Comparison of ENCODE assay signal across 1 cellular context in the genomic region with DNA sequence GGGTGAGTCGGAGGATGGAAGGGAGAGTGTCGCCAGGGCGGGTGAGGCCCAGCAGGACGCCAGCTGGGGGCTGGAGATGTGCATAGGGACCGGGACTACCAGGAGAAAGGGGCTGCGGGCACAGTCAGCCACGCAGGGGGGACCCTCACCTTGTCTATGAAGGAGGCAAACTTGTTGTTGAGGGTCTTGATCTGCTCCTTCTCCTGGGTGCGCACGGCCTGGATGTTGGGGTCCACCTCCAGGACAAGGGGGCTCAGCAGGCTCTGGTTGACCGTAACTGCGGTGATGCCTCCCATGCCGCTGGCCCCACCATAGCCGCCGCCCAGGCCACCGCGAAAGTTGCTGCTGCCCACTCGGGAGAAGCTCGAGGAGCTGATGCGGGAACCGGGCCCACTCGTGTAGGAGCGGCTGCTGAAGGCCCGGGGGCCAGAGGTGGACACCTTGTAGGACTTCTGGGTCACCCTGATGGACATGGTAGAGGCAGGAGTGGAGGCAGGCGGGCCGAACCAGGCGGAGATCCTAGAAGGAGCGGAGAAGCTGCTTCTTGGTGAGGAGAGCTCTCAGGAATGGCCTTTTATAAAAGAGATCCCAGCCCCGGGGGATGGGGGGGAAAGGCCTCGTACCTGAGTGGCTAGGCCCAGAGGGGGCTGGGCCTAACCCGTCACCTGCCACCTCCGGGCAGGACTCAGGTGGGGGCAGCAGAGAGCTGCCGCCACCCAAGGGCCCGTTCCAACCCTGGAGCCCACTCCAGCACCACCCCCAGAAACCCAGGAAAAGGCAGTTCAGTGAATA.
A peak's percentile ranks its signal among the peaks of the same experiment; 100 is the strongest.
TF ChIP-seq lines count a peak whose summit lies in the region.
"Not testable (repeated sequence)": the region's sequence is repeated elsewhere in the genome, so short reads cannot be mapped to it uniquely, and the experiment has no call there.

A gene (minus strand): TSS at position 568 of the 792 bp plus-strand sequence. CDS start 95 bp downstream, at position 473.

TF ChIP-seq in HepG2, 621 proteins besides CTCF, POLR2A, EP300 and RAD21 (continued from another document):
- TF ChIP-seq, protein P1, sequence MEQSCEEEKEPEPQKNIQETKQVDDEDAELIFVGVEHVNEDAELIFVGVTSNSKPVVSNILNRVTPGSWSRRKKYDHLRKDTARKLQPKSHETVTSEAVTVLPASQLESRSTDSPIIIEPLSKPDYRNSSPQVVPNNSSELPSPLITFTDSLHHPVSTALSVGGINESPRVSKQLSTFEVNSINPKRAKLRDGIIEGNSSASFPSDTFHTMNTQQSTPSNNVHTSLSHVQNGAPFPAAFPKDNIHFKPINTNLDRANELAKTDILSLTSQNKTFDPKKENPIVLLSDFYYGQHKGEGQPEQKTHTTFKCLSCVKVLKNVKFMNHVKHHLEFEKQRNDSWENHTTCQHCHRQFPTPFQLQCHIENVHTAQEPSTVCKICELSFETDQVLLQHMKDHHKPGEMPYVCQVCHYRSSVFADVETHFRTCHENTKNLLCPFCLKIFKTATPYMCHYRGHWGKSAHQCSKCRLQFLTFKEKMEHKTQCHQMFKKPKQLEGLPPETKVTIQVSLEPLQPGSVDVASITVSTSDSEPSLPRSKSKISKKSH (CRISPR knock-in tag; IDR thresholded peaks at IDR 0.05; ENCODE audit: borderline replicate concordance) = peak; percentile 49
- TF ChIP-seq SOX6 (IDR thresholded peaks at IDR 0.05) = not testable (repeated sequence)
- TF ChIP-seq SOX6 (CRISPR knock-in tag; IDR thresholded peaks at IDR 0.05) (peak; percentile 55), ZFP90 (CRISPR knock-in tag; IDR thresholded peaks at IDR 0.05; ENCODE audit: borderline replicate concordance) (peak; percentile 35; the same call in 1 of the 2 replicates), ZFX (CRISPR knock-in tag; IDR thresholded peaks at IDR 0.05; ENCODE audit: low read depth) (peak; percentile 85), SMYD3 (CRISPR knock-in tag; IDR thresholded peaks at IDR 0.05) (peak; percentile 81; the same call in 1 of the 2 replicates), SALL1 (CRISPR knock-in tag; IDR thresholded peaks at IDR 0.05) (peak; percentile 70), KDM2A (CRISPR knock-in tag; IDR thresholded peaks at IDR 0.05; ENCODE audit: borderline replicate concordance, low read depth) (peak; percentile 76), BRD4 (CRISPR knock-in tag; IDR thresholded peaks at IDR 0.05) (peak; percentile 32), ZNF776 (CRISPR knock-in tag; IDR thresholded peaks at IDR 0.05) (0 out of 2 replicates have a peak, but pooled peaks have one; percentile 60), ZNF501 (CRISPR knock-in tag; IDR thresholded peaks at IDR 0.05) (peak; percentile 82), MXD4 (CRISPR knock-in tag; IDR thresholded peaks at IDR 0.05) (peak; percentile 36), ZNF724P (CRISPR knock-in tag; IDR thresholded peaks at IDR 0.05; ENCODE audit: borderline replicate concordance) (0 out of 2 replicates have a peak, but pooled peaks have one; percentile 33)
TF ChIP-seq in HepG2: peak in this region for 240; not testable (repeated sequence) for 381.
